In the genomic region with DNA sequence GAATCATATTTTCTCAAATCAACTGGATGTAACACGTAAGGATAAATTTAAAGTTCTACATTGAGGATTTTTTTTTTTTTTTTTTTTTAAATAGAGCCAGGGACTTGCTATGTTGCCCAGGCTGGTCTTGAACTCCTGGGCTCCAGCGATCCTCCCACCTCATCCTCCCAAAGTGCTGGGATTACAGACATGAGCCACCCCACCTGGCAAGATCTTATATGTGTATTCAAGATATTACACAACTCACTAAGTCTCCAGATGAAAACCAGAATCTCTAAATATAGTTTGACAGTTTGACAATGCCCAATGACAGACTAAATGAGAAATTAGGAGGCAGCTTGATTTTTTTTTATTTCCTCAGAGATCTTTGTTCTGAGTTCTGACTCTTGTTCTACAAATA, we compare ENCODE assay signal across 22 cellular contexts.
"Had no signal": no experiment of that assay in that cellular context is flagged by ENCODE, and none has a peak within 500 bp of the region (broad histone marks: within the 10 kb centered on the region; RNA-seq: fewer than 3 reads in every experiment).

No MANE protein-coding gene starts in this region.

- ATAC-seq: effector memory CD8-positive, alpha-beta T cell; left lobe of liver; right lobe of liver; T-cell; upper lobe of right lung had no signal

- H3K27ac Mint-ChIP-seq: activated CD4-positive, alpha-beta memory T cell treated with anti-CD3 and anti-CD28 coated beads, Interleukin-2, amount 10 ng/mL, durations not matched to agents 7 days and 5 days; activated naive CD4-positive, alpha-beta T cell treated with anti-CD3 and anti-CD28 coated beads, Interleukin-2, amount 10 ng/mL, durations not matched to agents 7 days and 5 days had no signal

- H3K4me3 Mint-ChIP-seq: activated CD4-positive, alpha-beta memory T cell treated with anti-CD3 and anti-CD28 coated beads, Interleukin-2, amount 10 ng/mL, durations not matched to agents 7 days and 5 days; activated naive CD4-positive, alpha-beta T cell treated with anti-CD3 and anti-CD28 coated beads, Interleukin-2, amount 10 ng/mL, durations not matched to agents 7 days and 5 days; effector memory CD8-positive, alpha-beta T cell; T-cell had no signal

- H3K27me3 Mint-ChIP-seq: activated CD4-positive, alpha-beta memory T cell treated with anti-CD3 and anti-CD28 coated beads, Interleukin-2, amount 10 ng/mL, durations not matched to agents 7 days and 5 days; activated naive CD4-positive, alpha-beta T cell treated with anti-CD3 and anti-CD28 coated beads, Interleukin-2, amount 10 ng/mL, durations not matched to agents 7 days and 5 days; effector memory CD8-positive, alpha-beta T cell; T-cell had no signal

- H3K9me3 ChIP-seq: adrenal gland, esophagus squamous epithelium, prostate gland, right lobe of liver, upper lobe of right lung had no signal

- DNase-seq: activated CD4-positive, alpha-beta memory T cell treated with anti-CD3 and anti-CD28 coated beads, Interleukin-2, amount 10 ng/mL, durations not matched to agents 7 days and 5 days; activated CD4-positive, alpha-beta T cell treated with anti-CD3 and anti-CD28 coated beads for 48 hours; activated CD4-positive, CD25-positive, alpha-beta regulatory T cell; activated effector memory CD4-positive, alpha-beta T cell treated with Interleukin-2 at 50 U/mL for 16 hours; activated naive CD4-positive, alpha-beta T cell treated with anti-CD3 and anti-CD28 coated beads, Interleukin-2, amount 10 ng/mL, durations not matched to agents 7 days and 5 days; activated T-cell treated with anti-CD3 and anti-CD28 coated beads, Interleukin-2, amount 50 U/mL, for 48 hours; adrenal gland; effector memory CD8-positive, alpha-beta T cell; esophagus squamous epithelium; foreskin fibroblast; glutamatergic neuron; mammary epithelial cell; right lobe of liver; small intestine; stimulated activated CD4-positive, alpha-beta T cell treated with anti-CD3 and anti-CD28 coated beads, Interleukin-15, amount 100 ng/mL, for 24 hours; stimulated activated CD4-positive, alpha-beta T cell treated with anti-CD3 and anti-CD28 coated beads, Interleukin-4, amount 100 ng/mL, for 1 hour; T-cell; T-helper 9 cell; upper lobe of right lung had no signal

- H3K27me3 ChIP-seq: adrenal gland, esophagus squamous epithelium, right lobe of liver, upper lobe of right lung had no signal

- H3K27ac ChIP-seq: adrenal gland, esophagus squamous epithelium, prostate gland, right lobe of liver, upper lobe of right lung had no signal

- H3K4me3 ChIP-seq: adrenal gland, esophagus squamous epithelium, prostate gland, right lobe of liver, upper lobe of right lung had no signal

- H3K9me3 Mint-ChIP-seq: activated CD4-positive, alpha-beta memory T cell treated with anti-CD3 and anti-CD28 coated beads, Interleukin-2, amount 10 ng/mL, durations not matched to agents 7 days and 5 days; activated naive CD4-positive, alpha-beta T cell treated with anti-CD3 and anti-CD28 coated beads, Interleukin-2, amount 10 ng/mL, durations not matched to agents 7 days and 5 days; effector memory CD8-positive, alpha-beta T cell; neural crest cell; T-cell had no signal
